In the genomic region with DNA sequence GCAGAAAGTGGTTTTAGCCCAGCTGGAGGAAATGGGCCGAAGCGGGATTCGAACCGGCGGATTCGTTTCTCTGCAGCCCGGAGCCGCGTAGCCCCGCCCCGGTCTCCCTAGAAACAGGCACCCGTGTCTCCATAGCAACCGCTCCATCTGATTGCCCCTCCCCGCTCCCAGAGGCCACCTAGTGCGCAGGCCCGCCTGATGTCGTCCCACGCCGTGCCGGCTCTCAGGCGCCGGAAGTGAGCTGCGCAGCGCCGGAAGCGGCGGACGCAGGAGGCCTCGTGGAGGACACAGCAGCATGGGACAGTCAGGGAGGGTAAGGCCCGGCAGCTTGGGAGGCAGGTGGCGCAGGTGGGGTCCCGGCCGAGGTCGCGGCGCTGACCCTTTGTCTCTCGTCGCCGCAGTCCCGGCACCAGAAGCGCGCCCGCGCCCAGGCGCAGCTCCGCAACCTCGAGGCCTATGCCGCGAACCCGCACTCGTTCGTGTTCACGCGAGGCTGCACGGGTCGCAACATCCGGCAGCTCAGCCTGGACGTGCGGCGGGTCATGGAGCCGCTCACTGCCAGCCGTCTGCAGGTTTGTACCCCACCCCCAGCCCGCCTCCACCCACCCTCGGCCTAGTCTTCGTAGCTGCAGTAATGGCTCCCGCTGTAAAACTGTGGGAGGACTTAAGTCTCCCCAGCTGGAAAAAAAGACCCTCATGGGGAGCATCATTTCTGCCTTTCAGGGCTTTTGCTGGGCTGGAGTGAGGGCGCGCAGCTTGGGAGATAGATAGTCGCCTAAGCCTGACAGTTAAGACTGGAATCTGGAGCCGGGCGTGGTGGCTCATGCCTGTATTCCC, we compare ENCODE assay signal across 8 cellular contexts. TPM values are rescaled to one million over a fixed set of nuclear protein-coding genes. Genes with fewer than 3 reads are reported as not detected.
DNase-seq lines count a peak whose midpoint lies in the region; ATAC-seq and TF ChIP-seq lines count a peak whose summit lies in the region.

A gene with protein sequence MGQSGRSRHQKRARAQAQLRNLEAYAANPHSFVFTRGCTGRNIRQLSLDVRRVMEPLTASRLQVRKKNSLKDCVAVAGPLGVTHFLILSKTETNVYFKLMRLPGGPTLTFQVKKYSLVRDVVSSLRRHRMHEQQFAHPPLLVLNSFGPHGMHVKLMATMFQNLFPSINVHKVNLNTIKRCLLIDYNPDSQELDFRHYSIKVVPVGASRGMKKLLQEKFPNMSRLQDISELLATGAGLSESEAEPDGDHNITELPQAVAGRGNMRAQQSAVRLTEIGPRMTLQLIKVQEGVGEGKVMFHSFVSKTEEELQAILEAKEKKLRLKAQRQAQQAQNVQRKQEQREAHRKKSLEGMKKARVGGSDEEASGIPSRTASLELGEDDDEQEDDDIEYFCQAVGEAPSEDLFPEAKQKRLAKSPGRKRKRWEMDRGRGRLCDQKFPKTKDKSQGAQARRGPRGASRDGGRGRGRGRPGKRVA (plus strand): TSS at position 263 of the 837 bp plus-strand sequence. CDS start 33 bp downstream, at position 296.

- intact Hi-C loops in T-helper 2 cell treated with Interferon-gamma antibody and Interleukin-4, amounts not matched to agents 100 ng/mL and 5 ng/mL, for 36 hours (cut with micrococcal nuclease) = loop anchor here (5.0 to 10.0 kb wide), 3 partner anchors 146 to 458 kb away; a partner anchor contains a TSS
- intact Hi-C loops in left ventricle myocardium superior (cut with micrococcal nuclease) (no loop called here), psoas muscle (cut with DNase I) (no loop called here)

- H3K36me3 ChIP-seq in psoas muscle (ENCODE audit: insufficient read depth in 1 of 2, low read depth in 1 of 2) (peaks cover 19 to 44% of the 10 kb centered on the region in 2 donors), urinary bladder (ENCODE audit: insufficient read depth) (peaks cover 14% of the 10 kb centered on the region)

- no peaks in the 10 kb centered on the region for H3K27me3 ChIP-seq in psoas muscle (ENCODE audit: insufficient read depth in 3 of 3, low read length in 2 of 3)

- H3K27ac ChIP-seq in angular gyrus (ENCODE audit: low read depth, low read length) (peak within 1 kb of the TSS; percentile 72), psoas muscle (peak within 1 kb of the TSS; percentile 84), urinary bladder (ENCODE audit: low read depth) (peak within 1 kb of the TSS; percentile 12)

- DNase-seq in NCI-H1930 (lab: John Stamatoyannopoulos, UW) (peak; percentile 93 to 97), left ventricle myocardium superior (peak; percentile 98), psoas muscle (peak; percentile 98 to 99)

- H3K9me3 ChIP-seq in psoas muscle = no peaks in the 10 kb centered on the region

- H3K4me1 ChIP-seq in psoas muscle (peaks cover 11% of the 10 kb centered on the region), urinary bladder (ENCODE audit: insufficient read depth) (no peaks in the 10 kb centered on the region)

- ATAC-seq in HG02970 (IDR thresholded peaks at IDR 0.05; ENCODE audit: low FRiP score, unreplicated experiment) (peak; percentile 65), left ventricle myocardium superior (peak; percentile 98), psoas muscle (peak; percentile 98 to 99 (median 99))

- peak; percentile 84 for TF ChIP-seq POLR2A in GM15510 (IDR thresholded peaks at IDR 0.05; ENCODE audit: borderline replicate concordance, extremely low read depth, insufficient read length)

- H3K4me3 ChIP-seq in psoas muscle (peak within 1 kb of the TSS; percentile 90), urinary bladder (ENCODE audit: low read depth, low read length) (peak within 1 kb of the TSS; percentile 90)

- TF ChIP-seq CTCF in psoas muscle (IDR thresholded peaks at IDR 0.05) = no peak

- 1 to 2% (median 1%) methylated on average over 64 to 71 of the region's 71 CpGs for WGBS in psoas muscle, 3 donors
- 1% methylated on average over 71 of the region's 71 CpGs for WGBS in urinary bladder

RNA-seq across cellular contexts. Expression of the gene that starts here (rescaled TPM):
- 82.1 and 83.0 TPM in 2 replicates for total RNA-seq in T-helper 2 cell treated with Interferon-gamma antibody and Interleukin-4, amounts not matched to agents 100 ng/mL and 5 ng/mL, for 36 hours
- total RNA-seq in left ventricle myocardium superior (21.4 TPM), psoas muscle (10 to 100 TPM; 29.3 to 70.6 (median 59.1) TPM), urinary bladder (10.9 TPM)
- polyA plus RNA-seq in psoas muscle (10 to 100 TPM; 48.4 to 93.4 (median 60.8) TPM), urinary bladder (41.1 TPM)

Comparison
In these comparisons a context has a peak if more than half of its experiments do, and no peak if none do; other contexts are left out.
1. Peak in every context shown above with its lines: DNase-seq, ATAC-seq, H3K4me3 ChIP-seq and H3K27ac ChIP-seq.
2. H3K27ac ChIP-seq: peak in every context shown above with its lines; median percentile 84 in psoas muscle; 72 in angular gyrus; 12 in urinary bladder.